17 cellular contexts compared by ENCODE assay signal in genomic region chr11:9056467-9056866, GRCh38. TPM values are rescaled to one million over a fixed set of nuclear protein-coding genes. Genes with fewer than 3 reads are reported as not detected.
DNase-seq lines count a peak whose midpoint lies in the region; ATAC-seq, FAIRE-seq and TF ChIP-seq lines count a peak whose summit lies in the region.
"Had no signal": no experiment of that assay in that cellular context is flagged by ENCODE, and none has a peak within 500 bp of the region (broad histone marks: within the 10 kb centered on the region; RNA-seq: fewer than 3 reads in every experiment).

No MANE protein-coding gene starts in this region.

- no peaks in the 10 kb centered on the region for H4K20me1 ChIP-seq in H1 (replicated peaks in 1 of 2; ENCODE audit: control insufficient read depth in 1 of 2, insufficient read depth in 2 of 2, low read length in 2 of 2)
- H4K20me1 ChIP-seq: BLaER1 had no signal

- CTCF ChIA-PET in activated CD4-positive, alpha-beta T cell treated with anti-CD3 and anti-CD28 coated beads, Interleukin-2, amount 10 ng/mL, durations not matched to agents 7 days and 5 days (lab: Charles Lee) = interaction anchor here (1.4 kb wide), 1 partner anchor 9 kb away, joined by 4 read pairs; no protein-coding TSS in a partner anchor
- CTCF ChIA-PET in activated CD4-positive, alpha-beta T cell treated with anti-CD3 and anti-CD28 coated beads for 36 hours (lab: Charles Lee) = interaction anchor here (0.6 kb wide), 1 partner anchor 353 kb away, joined by 3 read pairs; no protein-coding TSS in a partner anchor
- CTCF ChIA-PET in H1 (lab: Charles Lee; ENCODE audit: partially characterized antibody) = interaction anchor here (1.7 to 11.7 kb wide), 4 partner anchors 8 to 41 kb away, joined by 6 to 137 read pairs (median 30); no protein-coding TSS in a partner anchor

- no peak overlapping the region for H3K4ac ChIP-seq in H1 (replicated peaks; ENCODE audit: insufficient read length, low read depth, low read length)

- no peak for TF ChIP-seq RAD21 in H1 (IDR thresholded peaks at IDR 0.05 in 1 of 2, conservative IDR thresholded peaks at IDR 0.05 in 1 of 2; ENCODE audit: low read depth in 2 of 2, low read length in 2 of 2)

- FAIRE-seq in H1 (lab: Jason Lieb, UNC) = no peak

- POLR2A ChIA-PET in activated CD4-positive, alpha-beta T cell treated with anti-CD3 and anti-CD28 coated beads, Interleukin-2, amount 10 ng/mL, durations not matched to agents 7 days and 5 days (lab: Charles Lee) = no interaction called here
- POLR2A ChIA-PET in activated CD4-positive, alpha-beta T cell treated with anti-CD3 and anti-CD28 coated beads for 36 hours (lab: Charles Lee) = no interaction called here
- POLR2A ChIA-PET in H1 (lab: Charles Lee; ENCODE audit: partially characterized antibody) = interaction anchor here (1.2 kb wide), 1 partner anchor 10 kb away, joined by 3 read pairs; no protein-coding TSS in a partner anchor

- no peaks in the 10 kb centered on the region for H3K79me2 ChIP-seq in H1 (ENCODE audit: control insufficient read depth in 1 of 2, insufficient read depth in 2 of 2, low read length in 2 of 2)

- no peaks in the 10 kb centered on the region for H3K79me1 ChIP-seq in H1 (ENCODE audit: low read depth, low read length)

- H3K56ac ChIP-seq in H1 (replicated peaks; ENCODE audit: insufficient read length, low read depth, low read length) = no peak overlapping the region

- H3K27ac ChIP-seq in VCaP = peak overlapping the region; percentile 80; the same call in 1 of the 2 replicates
- no peak overlapping the region for H3K27ac ChIP-seq in H1 (ENCODE audit: low read depth, low read length)
- H3K27ac ChIP-seq: BLaER1 had no signal

- H2BK120ac ChIP-seq in H1 (replicated peaks; ENCODE audit: low read depth, low read length) = no peak overlapping the region

- H3K4me3 ChIP-seq in H1 (ENCODE audit: extremely low read depth in 1 of 4, insufficient read depth in 2 of 4, low read depth in 3 of 4, low read length in 4 of 4) = no peak overlapping the region
- H3K4me3 ChIP-seq: BLaER1 had no signal

- WGBS in H1 (ENCODE audit: extremely low coverage in 1 of 2, insufficient coverage in 1 of 2, insufficient read length in 1 of 2, insufficient replicate concordance in 2 of 2, low coverage in 1 of 2, low lambda C conversion rate in 2 of 2, missing lambda C conversion rate in 1 of 2), 2 experiments = 91% methylated on average over 6 of the region's 6 CpGs; no CpG with 5 or more reads in 1 of the 2 experiments

- no peak overlapping the region for H4K5ac ChIP-seq in H1 (ENCODE audit: insufficient read length, low read depth, low read length)

- peak overlapping the region; percentile 58 for H3K27ac Mint-ChIP-seq in activated CD4-positive, alpha-beta T cell treated with anti-CD3 and anti-CD28 coated beads, Interleukin-2, amount 10 ng/mL, durations not matched to agents 7 days and 5 days
- H3K27ac Mint-ChIP-seq in activated CD4-positive, alpha-beta T cell treated with anti-CD3 and anti-CD28 coated beads for 36 hours = no peak overlapping the region
- H3K27ac Mint-ChIP-seq: CD8-positive, alpha-beta memory T cell had no signal

- intact Hi-C loops in activated CD4-positive, alpha-beta T cell treated with anti-CD3 and anti-CD28 coated beads for 36 hours (cut with DNase I, micrococcal nuclease) = no loop called here
- intact Hi-C loops in sciatic nerve (cut with DNase I) = no loop called here

- H3K9ac ChIP-seq in H1 (replicated peaks in 1 of 4; ENCODE audit: extremely low read depth in 1 of 4, low read depth in 3 of 4, low read length in 3 of 4) = no peak overlapping the region
- H3K9ac ChIP-seq: BLaER1 had no signal

- H2BK20ac ChIP-seq in H1 (ENCODE audit: low read length) = no peak overlapping the region

- no peaks in the 10 kb centered on the region for H3K9me3 Mint-ChIP-seq in activated CD4-positive, alpha-beta T cell treated with anti-CD3 and anti-CD28 coated beads, Interleukin-2, amount 10 ng/mL, durations not matched to agents 7 days and 5 days
- H3K9me3 Mint-ChIP-seq in activated CD4-positive, alpha-beta T cell treated with anti-CD3 and anti-CD28 coated beads for 36 hours (ENCODE audit: low read depth) = no peaks in the 10 kb centered on the region
- H3K9me3 Mint-ChIP-seq: CD8-positive, alpha-beta memory T cell had no signal

- no peak overlapping the region for H2BK15ac ChIP-seq in H1 (ENCODE audit: low read length)

- no peaks in the 10 kb centered on the region for H3K23me2 ChIP-seq in H1 (ENCODE audit: low read depth, low read length)

- no peak overlapping the region for H3K14ac ChIP-seq in H1 (ENCODE audit: insufficient read length)

- H3K36me3 Mint-ChIP-seq in activated CD4-positive, alpha-beta T cell treated with anti-CD3 and anti-CD28 coated beads, Interleukin-2, amount 10 ng/mL, durations not matched to agents 7 days and 5 days (ENCODE audit: low read depth) = no peaks in the 10 kb centered on the region
- no peaks in the 10 kb centered on the region for H3K36me3 Mint-ChIP-seq in activated CD4-positive, alpha-beta T cell treated with anti-CD3 and anti-CD28 coated beads for 36 hours (ENCODE audit: low read depth)
- H3K36me3 Mint-ChIP-seq: CD8-positive, alpha-beta memory T cell had no signal

- H3K18ac ChIP-seq in H1 (ENCODE audit: extremely low read depth, low read length) = no peak overlapping the region

- H4K91ac ChIP-seq in H1 (replicated peaks; ENCODE audit: insufficient read length, low read length) = no peak overlapping the region

- TF ChIP-seq EP300 in H1 (IDR thresholded peaks at IDR 0.05; ENCODE audit: borderline replicate concordance in 1 of 2, low read depth in 2 of 2, low read length in 2 of 2) = no peak

- peaks cover 12% of the 10 kb centered on the region for H3K4me1 Mint-ChIP-seq in activated CD4-positive, alpha-beta T cell treated with anti-CD3 and anti-CD28 coated beads, Interleukin-2, amount 10 ng/mL, durations not matched to agents 7 days and 5 days
- peaks cover 13% of the 10 kb centered on the region for H3K4me1 Mint-ChIP-seq in activated CD4-positive, alpha-beta T cell treated with anti-CD3 and anti-CD28 coated beads for 36 hours

- no peak for DNase-seq in activated CD4-positive, alpha-beta T cell treated with anti-CD3 and anti-CD28 coated beads, Interleukin-2, amount 10 ng/mL, durations not matched to agents 7 days and 5 days
- no peak for DNase-seq in activated CD4-positive, alpha-beta T cell treated with anti-CD3 and anti-CD28 coated beads for 36 hours
- DNase-seq in H1 (ENCODE audit: low read depth in 1 of 2, low spot score in 2 of 2) (no peak), sciatic nerve (ENCODE audit: low spot score) (no peak), NCI-H524 treated with DMSO at 0.1 percent for 48 hours (lab: John Stamatoyannopoulos, UW) (no peak)
- no peak for DNase-seq in activated effector memory CD4-positive, alpha-beta T cell treated with anti-CD3 and anti-CD28 coated beads, Interleukin-2, amount 50 U/mL, for 16 hours
- DNase-seq: 8988T; AML-193; Caco-2; CD8-positive, alpha-beta memory T cell; DND-41; GDM1; H7 had no signal

- no peaks in the 10 kb centered on the region for H3K36me3 ChIP-seq in H1 (ENCODE audit: control insufficient read depth in 2 of 4, insufficient read depth in 4 of 4, low read length in 3 of 4)
- H3K36me3 ChIP-seq: BLaER1 had no signal

- TF ChIP-seq CTCF in VCaP (conservative IDR thresholded peaks at IDR 0.05) = no peak
- no peak for TF ChIP-seq CTCF in H1 (IDR thresholded peaks at IDR 0.05; ENCODE audit: control extremely low read depth in 1 of 3, insufficient read depth in 1 of 3, low read depth in 1 of 3, low read length in 3 of 3)

- no peak overlapping the region for H2AK5ac ChIP-seq in H1 (ENCODE audit: low read depth, low read length)

- peak overlapping the region; percentile 56; the same call in 1 of the 2 replicates for H2AFZ ChIP-seq in H1 (ENCODE audit: low read length)

- H3K4me3 Mint-ChIP-seq in activated CD4-positive, alpha-beta T cell treated with anti-CD3 and anti-CD28 coated beads, Interleukin-2, amount 10 ng/mL, durations not matched to agents 7 days and 5 days = no peak overlapping the region
- H3K4me3 Mint-ChIP-seq in activated CD4-positive, alpha-beta T cell treated with anti-CD3 and anti-CD28 coated beads for 36 hours = no peak overlapping the region
- H3K4me3 Mint-ChIP-seq: CD8-positive, alpha-beta memory T cell had no signal

- H3K23ac ChIP-seq in H1 (ENCODE audit: insufficient read length) = no peak overlapping the region

- no peaks in the 10 kb centered on the region for H3K9me3 ChIP-seq in H1 (ENCODE audit: insufficient read depth in 2 of 2, low read depth in 1 of 2, low read length in 1 of 2)
- H3K9me3 ChIP-seq: BLaER1, Caco-2 had no signal

- ATAC-seq in activated CD4-positive, alpha-beta T cell treated with anti-CD3 and anti-CD28 coated beads for 36 hours = no peak
- ATAC-seq in sciatic nerve (peak; percentile 59), HG03097 (IDR thresholded peaks at IDR 0.05; ENCODE audit: low FRiP score, unreplicated experiment) (no peak)

- H2BK12ac ChIP-seq in H1 (ENCODE audit: low read depth, low read length) = no peak overlapping the region

- no peaks in the 10 kb centered on the region for H3K27me3 ChIP-seq in H1 (replicated peaks in 1 of 4; ENCODE audit: control insufficient read depth in 3 of 4, extremely low read depth in 1 of 4, insufficient read depth in 3 of 4, low read length in 3 of 4)
- H3K27me3 ChIP-seq: BLaER1 had no signal

- no peak overlapping the region for H4K8ac ChIP-seq in H1 (ENCODE audit: extremely low read depth, insufficient read depth, low read length)

- no peak overlapping the region for H2BK5ac ChIP-seq in H1 (ENCODE audit: low read depth, low read length)

- H3K27me3 Mint-ChIP-seq in activated CD4-positive, alpha-beta T cell treated with anti-CD3 and anti-CD28 coated beads, Interleukin-2, amount 10 ng/mL, durations not matched to agents 7 days and 5 days = no peaks in the 10 kb centered on the region
- H3K27me3 Mint-ChIP-seq in activated CD4-positive, alpha-beta T cell treated with anti-CD3 and anti-CD28 coated beads for 36 hours = peaks cover 13% of the 10 kb centered on the region

- no peak overlapping the region for H3K4me2 ChIP-seq in H1 (ENCODE audit: insufficient read depth in 1 of 2, low read depth in 2 of 2, low read length in 2 of 2)
- H3K4me2 ChIP-seq: BLaER1 had no signal

- TF ChIP-seq POLR2A in H1 (IDR thresholded peaks at IDR 0.05; ENCODE audit: control extremely low read depth in 1 of 2, low read depth in 2 of 2, low read length in 2 of 2) = no peak

- no peaks in the 10 kb centered on the region for H3K4me1 ChIP-seq in H1 (replicated peaks in 1 of 4; ENCODE audit: control insufficient read depth in 3 of 4, insufficient read depth in 4 of 4, low read length in 3 of 4)
- H3K4me1 ChIP-seq: BLaER1 had no signal

RNA-seq across cellular contexts. Expression of gene SCUBE2, which starts 34.9 kb away (rescaled TPM):
- total RNA-seq in activated CD4-positive, alpha-beta T cell treated with anti-CD3 and anti-CD28 coated beads, Interleukin-2, amount 10 ng/mL, durations not matched to agents 7 days and 5 days = under 1 TPM; 0.35 to 0.55 TPM
- total RNA-seq in activated CD4-positive, alpha-beta T cell treated with anti-CD3 and anti-CD28 coated beads for 36 hours = not detected
- total RNA-seq in H1 (2021; fragmentation: NEBNext Ultra II Directional; extraction: Animal tissue kit (Norgen Biotek cat#: 25700)) = 0.42 and 1.2 TPM in 2 replicates
- 0.29 and 1.1 TPM in 2 replicates for polyA plus RNA-seq in H1 (2011; rRNA removed)
- polyA plus RNA-seq in H1 (2011; cell fraction: cytosol; rRNA removed) = 0.63 TPM
- 0.90 TPM for polyA plus RNA-seq in H1 (2011; cell fraction: nucleus; rRNA removed)
- polyA plus RNA-seq in H1 (2012, experiment 1 of 2) = 1.1 to 2.0 TPM (median 1.8 TPM) in 4 replicates
- polyA plus RNA-seq in H1 (2012, experiment 2 of 2) = 0.26 TPM
- polyA plus RNA-seq in H1 (2013, experiment 1 of 2) = 0.61 TPM
- 0.31 TPM for polyA plus RNA-seq in H1 (2013, experiment 2 of 2)
- 0.50 and 2.0 TPM in 2 replicates for polyA minus RNA-seq in H1 (2011; rRNA and poly(A)+ RNA removed)
- not detected for polyA minus RNA-seq in H1 (2011; cell fraction: cytosol; rRNA and poly(A)+ RNA removed)
- polyA minus RNA-seq in H1 (2011; cell fraction: nucleus; rRNA and poly(A)+ RNA removed) = 0.20 TPM
- total RNA-seq in sciatic nerve = 8.8 TPM
- total RNA-seq: HT-29 had no signal
- polyA plus RNA-seq: CD8-positive, alpha-beta memory T cell had no signal

RNA-seq across cellular contexts. Expression of gene NRIP3, which starts 52.7 kb away (rescaled TPM):
- total RNA-seq in activated CD4-positive, alpha-beta T cell treated with anti-CD3 and anti-CD28 coated beads, Interleukin-2, amount 10 ng/mL, durations not matched to agents 7 days and 5 days = under 1 TPM; 0.62 to 0.75 TPM
- 1 to 10 TPM; 2.1 to 2.2 TPM for total RNA-seq in activated CD4-positive, alpha-beta T cell treated with anti-CD3 and anti-CD28 coated beads for 36 hours
- 7.1 and 7.8 TPM in 2 replicates for total RNA-seq in H1 (2021; fragmentation: NEBNext Ultra II Directional; extraction: Animal tissue kit (Norgen Biotek cat#: 25700))
- polyA plus RNA-seq in H1 (2011; rRNA removed) = 2.4 and 3.9 TPM in 2 replicates
- 3.6 TPM for polyA plus RNA-seq in H1 (2011; cell fraction: cytosol; rRNA removed)
- polyA plus RNA-seq in H1 (2011; cell fraction: nucleus; rRNA removed) = 2.2 TPM
- 3.5 to 4.2 TPM (median 4.0 TPM) in 4 replicates for polyA plus RNA-seq in H1 (2012, experiment 1 of 2)
- polyA plus RNA-seq in H1 (2012, experiment 2 of 2) = 2.3 TPM
- polyA plus RNA-seq in H1 (2013, experiment 1 of 2) = 4.9 TPM
- polyA plus RNA-seq in H1 (2013, experiment 2 of 2) = 4.9 TPM
- 9.2 and 10.0 TPM in 2 replicates for polyA minus RNA-seq in H1 (2011; rRNA and poly(A)+ RNA removed)
- 6.5 TPM for polyA minus RNA-seq in H1 (2011; cell fraction: cytosol; rRNA and poly(A)+ RNA removed)
- polyA minus RNA-seq in H1 (2011; cell fraction: nucleus; rRNA and poly(A)+ RNA removed) = 4.4 TPM
- 0.62 TPM for total RNA-seq in sciatic nerve
- total RNA-seq: HT-29 had no signal
